In genomic region chrX:130395341-130395740, GRCh38 we compare ENCODE assay signal across 27 cellular contexts. TPM values are rescaled to one million over a fixed set of nuclear protein-coding genes. Genes with fewer than 3 reads are reported as not detected.
DNase-seq lines count a peak whose midpoint lies in the region; ATAC-seq lines count a peak whose summit lies in the region.
"Had no signal": no experiment of that assay in that cellular context is flagged by ENCODE, and none has a peak within 500 bp of the region (broad histone marks: within the 10 kb centered on the region; RNA-seq: fewer than 3 reads in every experiment).

No MANE protein-coding gene starts in this region.

- H3K4me3 ChIP-seq in SJCRH30: no peak overlapping the region
- H3K4me3 ChIP-seq: BLaER1 had no signal

- no peaks in the 10 kb centered on the region for H3K4me1 ChIP-seq in SJCRH30
- H3K4me1 ChIP-seq: BLaER1 had no signal

- no peaks in the 10 kb centered on the region for H3K36me3 ChIP-seq in SJCRH30
- H3K36me3 ChIP-seq: BLaER1 had no signal

- H3K27me3 ChIP-seq in SJCRH30: no peaks in the 10 kb centered on the region

- no peaks in the 10 kb centered on the region for H3K9me3 ChIP-seq in SJCRH30 (replicated peaks)
- H3K9me3 ChIP-seq: BLaER1, SK-N-SH had no signal

- DNase-seq in NCI-H82 (lab: John Stamatoyannopoulos, UW): peak; percentile 3
- no peak for DNase-seq in NCI-H82 treated with DMSO at 0.1 percent for 48 hours (lab: John Stamatoyannopoulos, UW; ENCODE audit: unreplicated experiment)
- DNase-seq in NCI-H2171 (lab: John Stamatoyannopoulos, UW): peak; percentile 26
- peak; percentile 9 to 38 for DNase-seq in SJCRH30
- no peak for DNase-seq in AG20443 (ENCODE audit: low spot score)
- no peak for DNase-seq in NCI-H510A treated with DMSO at 0.1 percent for 48 hours (lab: John Stamatoyannopoulos, UW)
- DNase-seq: CD4-positive, CD25-positive, alpha-beta regulatory T cell; DMS79; EL; GF-D8; NCI-H1048; NCI-H1417; NCI-H1694; NCI-H2029 treated with DMSO at 0.1 percent for 48 hours; NCI-H774; SIG-M5; SK-N-SH; SW 1271 had no signal

- no peak for ATAC-seq in HG03439 (IDR thresholded peaks at IDR 0.05; ENCODE audit: unreplicated experiment)
- ATAC-seq: HCT116, Panc1 had no signal

- H3K27ac ChIP-seq in SJCRH30: no peak overlapping the region
- H3K27ac ChIP-seq: BLaER1, KMS-11 had no signal

RNA-seq across cellular contexts. Expression of gene RBMX2, which starts 6.4 kb away (rescaled TPM):
- 30.2 and 30.6 TPM in 2 replicates for total RNA-seq in SJCRH30 (2014; rRNA removed; shearing (Covaris generic))

RNA-seq across cellular contexts. Expression of gene GPR119, which starts 9.9 kb away (rescaled TPM):
- total RNA-seq in SJCRH30 (2014; rRNA removed; shearing (Covaris generic)): not detected in 2 replicates
- total RNA-seq: A172; CD4-positive, CD25-positive, alpha-beta regulatory T cell; H4; NCI-H460; OCI-LY7 had no signal

RNA-seq across cellular contexts. Expression of gene SLC25A14, which starts 55.6 kb away (rescaled TPM):
- 13.9 and 17.8 TPM in 2 replicates for total RNA-seq in SJCRH30 (2014; rRNA removed; shearing (Covaris generic))

Comparison
In these comparisons a context has a peak if more than half of its experiments do, and no peak if none do; other contexts are left out.
1. DNase-seq: peak in NCI-H82 (single experiment), NCI-H2171 (single experiment) and SJCRH30 (2 of 2); none in NCI-H82 treated with DMSO at 0.1 percent for 48 hours (single experiment), AG20443 (single experiment) and NCI-H510A treated with DMSO at 0.1 percent for 48 hours (single experiment).